Comparison of ENCODE assay signal across 22 cellular contexts in genomic region chr5:175715627-175716522, GRCh38. TPM values are rescaled to one million over a fixed set of nuclear protein-coding genes. Genes with fewer than 3 reads are reported as not detected.
DNase-seq lines count a peak whose midpoint lies in the region; ATAC-seq and TF ChIP-seq lines count a peak whose summit lies in the region.
"Had no signal": no experiment of that assay in that cellular context is flagged by ENCODE, and none has a peak within 500 bp of the region (broad histone marks: within the 10 kb centered on the region; RNA-seq: fewer than 3 reads in every experiment).

No MANE protein-coding gene starts in this region.

- no peak overlapping the region for H3K4me3 Mint-ChIP-seq in stimulated activated effector memory CD8-positive, alpha-beta T cell treated with anti-CD3 and anti-CD28 coated beads, Interleukin-12 subunit alpha, Interleukin-12 subunit beta, amount 100 ng/mL, for 72 hours

- no peaks in the 10 kb centered on the region for H3K4me1 Mint-ChIP-seq in stimulated activated effector memory CD8-positive, alpha-beta T cell treated with anti-CD3 and anti-CD28 coated beads, Interleukin-12 subunit alpha, Interleukin-12 subunit beta, amount 100 ng/mL, for 72 hours

- H3K4me3 ChIP-seq in RWPE2 (ENCODE audit: severe bottlenecking): no peak overlapping the region
- H3K4me3 ChIP-seq in heart left ventricle: no peak overlapping the region
- H3K4me3 ChIP-seq: HAP-1, Peyer's patch had no signal

- no peak overlapping the region for H3K27ac Mint-ChIP-seq in stimulated activated effector memory CD8-positive, alpha-beta T cell treated with anti-CD3 and anti-CD28 coated beads, Interleukin-12 subunit alpha, Interleukin-12 subunit beta, amount 100 ng/mL, for 72 hours

- peaks cover 3% of the 10 kb centered on the region for H3K9me3 Mint-ChIP-seq in stimulated activated effector memory CD8-positive, alpha-beta T cell treated with anti-CD3 and anti-CD28 coated beads, Interleukin-12 subunit alpha, Interleukin-12 subunit beta, amount 100 ng/mL, for 72 hours

- H3K9me3 ChIP-seq in RWPE2 (ENCODE audit: severe bottlenecking): peaks cover 3% of the 10 kb centered on the region
- peaks cover 0 to 21% (median 7%) of the 10 kb centered on the region in 12 donors for H3K9me3 ChIP-seq in heart left ventricle

- DNase-seq in activated CD4-positive, CD25-positive, alpha-beta regulatory T cell treated with anti-CD3 and anti-CD28 coated beads, Interleukin-2, amount 50 U/mL, for 72 hours: peak; percentile 17
- peak; percentile 47 for DNase-seq in RWPE2 (ENCODE audit: low spot score)
- DNase-seq in heart left ventricle: no peak
- DNase-seq in sciatic nerve (ENCODE audit: low spot score): peak; percentile 39
- no peak for DNase-seq in stimulated activated effector memory CD8-positive, alpha-beta T cell treated with anti-CD3 and anti-CD28 coated beads, Interleukin-12 subunit alpha, Interleukin-12 subunit beta, amount 100 ng/mL, for 72 hours (ENCODE audit: low spot score in 2 of 2)
- no peak for DNase-seq in amygdala (lab: John Stamatoyannopoulos, UW)
- no peak for DNase-seq in H4 (ENCODE audit: low spot score)
- DNase-seq: AML-193; Kasumi-1; MM.1S; NCI-H1092; NCI-H146; NCI-H2081; NCI-H2171 treated with DMSO at 0.1 percent for 48 hours; NK-92 treated with Interleukin-12 subunit alpha and Interleukin-12 subunit beta, amount 100 ng/mL, for 24 hours; SHP77 treated with DMSO at 0.1 percent for 48 hours had no signal

- WGBS in heart left ventricle, 4 donors: 73 to 78% (median 75%) methylated on average over 10 of the region's 10 CpGs

- TF ChIP-seq CTCF in RWPE2 (IDR thresholded peaks at IDR 0.05; ENCODE audit: poor library complexity, severe bottlenecking): no peak
- TF ChIP-seq CTCF in heart left ventricle (IDR thresholded peaks at IDR 0.05): no peak

- H3K27me3 ChIP-seq in RWPE2 (ENCODE audit: insufficient read depth, poor library complexity, severe bottlenecking): peaks cover 9% of the 10 kb centered on the region
- H3K27me3 ChIP-seq in heart left ventricle: no peaks in the 10 kb centered on the region
- H3K27me3 ChIP-seq: Peyer's patch had no signal

- no peaks in the 10 kb centered on the region for H3K4me1 ChIP-seq in RWPE2 (ENCODE audit: insufficient read depth, poor library complexity, severe bottlenecking)
- H3K4me1 ChIP-seq in heart left ventricle: peaks cover 0 to 37% (median 3%) of the 10 kb centered on the region in 12 donors
- H3K4me1 ChIP-seq: HAP-1, Peyer's patch had no signal

- no peaks in the 10 kb centered on the region for H3K36me3 Mint-ChIP-seq in stimulated activated effector memory CD8-positive, alpha-beta T cell treated with anti-CD3 and anti-CD28 coated beads, Interleukin-12 subunit alpha, Interleukin-12 subunit beta, amount 100 ng/mL, for 72 hours

- intact Hi-C loops in heart left ventricle (cut with DNase I): loop anchor here in 5 of 10 donors (2.0 to 10.0 kb wide), 4 partner anchors 51 to 184 kb away; partner anchors contain the start of gene HRH2 (in 2 of the 5)
- intact Hi-C loops in sciatic nerve (cut with DNase I): no loop called here

- H3K36me3 ChIP-seq in RWPE2 (ENCODE audit: low read depth): no peaks in the 10 kb centered on the region
- no peaks in the 10 kb centered on the region for H3K36me3 ChIP-seq in heart left ventricle
- H3K36me3 ChIP-seq: HAP-1, Peyer's patch had no signal

- no peak for TF ChIP-seq POLR2A in heart left ventricle (IDR thresholded peaks at IDR 0.05)

- no peak overlapping the region for H3K27ac ChIP-seq in RWPE2 (ENCODE audit: poor library complexity, severe bottlenecking)
- H3K27ac ChIP-seq in heart left ventricle: peak overlapping the region in 7 of 12 donors; percentile 32 to 83 (median 54)
- H3K27ac ChIP-seq: 22Rv1, C4-2B, Peyer's patch had no signal

- no peak for ATAC-seq in activated CD4-positive, CD25-positive, alpha-beta regulatory T cell treated with anti-CD3 and anti-CD28 coated beads, Interleukin-2, amount 50 U/mL, for 24 hours
- ATAC-seq in RWPE2 (ENCODE audit: low read depth) (no peak), heart left ventricle (peak; percentile 14 to 70 (median 37)), sciatic nerve (no peak)
- no peak for ATAC-seq in stimulated activated effector memory CD8-positive, alpha-beta T cell treated with anti-CD3 and anti-CD28 coated beads, Interleukin-12 subunit alpha, Interleukin-12 subunit beta, amount 100 ng/mL, for 72 hours

RNA-seq across cellular contexts. Expression of gene HRH2, which starts 58.0 kb away (rescaled TPM):
- total RNA-seq in heart left ventricle: 10 to 100 TPM; 26.0 to 66.0 (median 37.7) TPM
- polyA plus RNA-seq in heart left ventricle: 10 to 100 TPM; 27.8 to 34.6 TPM
- 4.3 TPM for total RNA-seq in sciatic nerve
- 0.18 and 0.54 TPM in 2 replicates for total RNA-seq in H4 (2014; rRNA removed; shearing (Covaris generic))
- total RNA-seq: NCI-H460 had no signal

Comparison
In these comparisons a context has a peak if more than half of its experiments do, and no peak if none do; other contexts are left out.
1. DNase-seq: peak in activated CD4-positive, CD25-positive, alpha-beta regulatory T cell treated with anti-CD3 and anti-CD28 coated beads, Interleukin-2, amount 50 U/mL, for 72 hours (single experiment), RWPE2 (single experiment) and sciatic nerve (single experiment); none in heart left ventricle (0 of 5), stimulated activated effector memory CD8-positive, alpha-beta T cell treated with anti-CD3 and anti-CD28 coated beads, Interleukin-12 subunit alpha, Interleukin-12 subunit beta, amount 100 ng/mL, for 72 hours (0 of 2), amygdala (0 of 56) and H4 (single experiment).
2. ATAC-seq: peak in heart left ventricle (4 of 4); none in activated CD4-positive, CD25-positive, alpha-beta regulatory T cell treated with anti-CD3 and anti-CD28 coated beads, Interleukin-2, amount 50 U/mL, for 24 hours (0 of 2), RWPE2 (single experiment), sciatic nerve (single experiment) and stimulated activated effector memory CD8-positive, alpha-beta T cell treated with anti-CD3 and anti-CD28 coated beads, Interleukin-12 subunit alpha, Interleukin-12 subunit beta, amount 100 ng/mL, for 72 hours (single experiment).